1 cellular context compared by ENCODE assay signal in genomic region chr19:48196933-48197665, GRCh38.
TF ChIP-seq lines count a peak whose summit lies in the region.

No MANE protein-coding gene starts in this region.

TF ChIP-seq in HepG2, 621 proteins besides CTCF, POLR2A, EP300 and RAD21:
- TF ChIP-seq IKZF4 (CRISPR knock-in tag; IDR thresholded peaks at IDR 0.05; ENCODE audit: borderline replicate concordance, low read depth, not compliant biosample characterization) = no peak
- TF ChIP-seq ZFY (CRISPR knock-in tag; IDR thresholded peaks at IDR 0.05) = no peak
- TF ChIP-seq, protein P1, sequence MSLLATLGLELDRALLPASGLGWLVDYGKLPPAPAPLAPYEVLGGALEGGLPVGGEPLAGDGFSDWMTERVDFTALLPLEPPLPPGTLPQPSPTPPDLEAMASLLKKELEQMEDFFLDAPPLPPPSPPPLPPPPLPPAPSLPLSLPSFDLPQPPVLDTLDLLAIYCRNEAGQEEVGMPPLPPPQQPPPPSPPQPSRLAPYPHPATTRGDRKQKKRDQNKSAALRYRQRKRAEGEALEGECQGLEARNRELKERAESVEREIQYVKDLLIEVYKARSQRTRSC (CRISPR knock-in tag; IDR thresholded peaks at IDR 0.05; ENCODE audit: low read depth) = no peak
- peak; percentile 61; the same call in 1 of the 2 replicates for TF ChIP-seq ZC3H13 (CRISPR knock-in tag; IDR thresholded peaks at IDR 0.05)
- TF ChIP-seq, protein P2, sequence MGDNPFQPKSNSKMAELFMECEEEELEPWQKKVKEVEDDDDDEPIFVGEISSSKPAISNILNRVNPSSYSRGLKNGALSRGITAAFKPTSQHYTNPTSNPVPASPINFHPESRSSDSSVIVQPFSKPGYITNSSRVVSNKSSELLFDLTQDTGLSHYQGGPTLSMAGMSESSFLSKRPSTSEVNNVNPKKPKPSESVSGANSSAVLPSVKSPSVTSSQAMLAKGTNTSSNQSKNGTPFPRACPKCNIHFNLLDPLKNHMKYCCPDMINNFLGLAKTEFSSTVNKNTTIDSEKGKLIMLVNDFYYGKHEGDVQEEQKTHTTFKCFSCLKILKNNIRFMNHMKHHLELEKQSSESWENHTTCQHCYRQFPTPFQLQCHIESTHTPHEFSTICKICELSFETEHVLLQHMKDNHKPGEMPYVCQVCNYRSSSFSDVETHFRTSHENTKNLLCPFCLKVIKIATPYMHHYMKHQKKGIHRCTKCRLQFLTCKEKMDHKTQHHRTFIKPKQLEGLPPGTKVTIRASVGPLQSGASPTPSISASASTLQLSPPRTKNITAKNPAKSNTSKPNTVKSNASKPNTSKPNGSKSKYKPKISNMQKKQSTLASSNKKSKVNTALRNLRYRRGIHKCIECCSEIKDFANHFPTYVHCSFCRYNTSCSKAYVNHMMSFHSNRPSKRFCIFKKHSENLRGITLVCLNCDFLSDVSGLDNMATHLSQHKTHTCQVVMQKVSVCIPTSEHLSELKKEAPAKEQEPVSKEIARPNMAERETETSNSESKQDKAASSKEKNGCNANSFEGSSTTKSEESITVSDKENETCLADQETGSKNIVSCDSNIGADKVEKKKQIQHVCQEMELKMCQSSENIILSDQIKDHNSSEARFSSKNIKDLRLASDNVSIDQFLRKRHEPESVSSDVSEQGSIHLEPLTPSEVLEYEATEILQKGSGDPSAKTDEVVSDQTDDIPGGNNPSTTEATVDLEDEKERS (CRISPR knock-in tag; IDR thresholded peaks at IDR 0.05) = no peak
